ENCODE assay signal across 30 cellular contexts in genomic region chr2:219490186-219490585, GRCh38. TPM values are rescaled to one million over a fixed set of nuclear protein-coding genes. Genes with fewer than 3 reads are reported as not detected.
DNase-seq lines count a peak whose midpoint lies in the region; ATAC-seq, FAIRE-seq and TF ChIP-seq lines count a peak whose summit lies in the region.
"Had no signal": no experiment of that assay in that cellular context is flagged by ENCODE, and none has a peak within 500 bp of the region (broad histone marks: within the 10 kb centered on the region; RNA-seq: fewer than 3 reads in every experiment).

No MANE protein-coding gene starts in this region.

- H3K79me2 ChIP-seq in H1 (ENCODE audit: control insufficient read depth in 1 of 2, insufficient read depth in 2 of 2, low read length in 2 of 2) (no peaks in the 10 kb centered on the region), neural progenitor cell (ENCODE audit: low read depth) (no peaks in the 10 kb centered on the region)

- TF ChIP-seq POLR2A in H1 (IDR thresholded peaks at IDR 0.05; ENCODE audit: control extremely low read depth in 1 of 2, low read depth in 2 of 2, low read length in 2 of 2), result no peak

- FAIRE-seq in H1 (lab: Jason Lieb, UNC), result no peak
- FAIRE-seq: RCC 7860 had no signal

- no peaks in the 10 kb centered on the region for H3K9me3 ChIP-seq in BE2C
- no peaks in the 10 kb centered on the region for H3K9me3 ChIP-seq in H1 (ENCODE audit: insufficient read depth in 2 of 2, low read depth in 1 of 2, low read length in 1 of 2)
- H3K9me3 ChIP-seq in neural progenitor cell (ENCODE audit: low read depth), result no peaks in the 10 kb centered on the region
- H3K9me3 ChIP-seq: adrenal gland, breast epithelium, SJSA1, spleen had no signal

- no peak overlapping the region for H2AK5ac ChIP-seq in H1 (ENCODE audit: low read depth, low read length)

- no peak overlapping the region for H4K91ac ChIP-seq in H1 (replicated peaks; ENCODE audit: insufficient read length, low read length)

- H3K14ac ChIP-seq in H1 (ENCODE audit: insufficient read length), result no peak overlapping the region

- peaks cover 22% of the 10 kb centered on the region for H3K4me1 Mint-ChIP-seq in neural progenitor cell

- H2BK5ac ChIP-seq in H1 (ENCODE audit: low read depth, low read length), result no peak overlapping the region

- no peak for TF ChIP-seq EP300 in H1 (IDR thresholded peaks at IDR 0.05; ENCODE audit: borderline replicate concordance in 1 of 2, low read depth in 2 of 2, low read length in 2 of 2)

- H4K8ac ChIP-seq in H1 (ENCODE audit: extremely low read depth, insufficient read depth, low read length), result no peak overlapping the region

- H3K23me2 ChIP-seq in H1 (ENCODE audit: low read depth, low read length), result no peaks in the 10 kb centered on the region

- H3K4me1 ChIP-seq in BE2C (peaks cover 6% of the 10 kb centered on the region), H1 (replicated peaks in 1 of 4; ENCODE audit: control insufficient read depth in 3 of 4, insufficient read depth in 4 of 4, low read length in 3 of 4) (peaks cover 6 to 30% (median 22%) of the 10 kb centered on the region in 4 experiments), neural progenitor cell (peaks cover 15% of the 10 kb centered on the region)
- H3K4me1 ChIP-seq: adrenal gland, breast epithelium, SJSA1 had no signal

- no peak overlapping the region for H2BK15ac ChIP-seq in H1 (ENCODE audit: low read length)

- no peak overlapping the region for H3K4ac ChIP-seq in H1 (replicated peaks; ENCODE audit: insufficient read length, low read depth, low read length)

- no peaks in the 10 kb centered on the region for H3K36me3 Mint-ChIP-seq in neural progenitor cell
- H3K36me3 Mint-ChIP-seq: naive B cell had no signal

- peak; percentile 20; the same call in 1 of the 2 replicates for TF ChIP-seq CTCF in BE2C (IDR thresholded peaks at IDR 0.05; ENCODE audit: low read depth, low read length)
- TF ChIP-seq CTCF in HFF-Myc (IDR thresholded peaks at IDR 0.05; ENCODE audit: low read depth, low read length, missing control alignments), result peak; percentile 13
- peak in 2 of 3 experiments; percentile 65 to 74; a peak in 3 of 4 replicates for TF ChIP-seq CTCF in H1 (IDR thresholded peaks at IDR 0.05; ENCODE audit: control extremely low read depth in 1 of 3, insufficient read depth in 1 of 3, low read depth in 1 of 3, low read length in 3 of 3)
- TF ChIP-seq CTCF in neural progenitor cell (IDR thresholded peaks at IDR 0.05), result peak; percentile 33

- H3K79me1 ChIP-seq in H1 (ENCODE audit: low read depth, low read length), result no peaks in the 10 kb centered on the region

- no peak overlapping the region for H2BK20ac ChIP-seq in H1 (ENCODE audit: low read length)

- peaks cover 27% of the 10 kb centered on the region for H3K27me3 Mint-ChIP-seq in neural progenitor cell (ENCODE audit: insufficient read depth, low read depth)

- no peak overlapping the region for H2BK12ac ChIP-seq in H1 (ENCODE audit: low read depth, low read length)

- CTCF ChIA-PET in H1 (lab: Charles Lee; ENCODE audit: partially characterized antibody), result interaction anchor here (1.2 to 113.1 kb wide), 4 partner anchors 1 to 94 kb away, joined by 3 to 7248 read pairs (median 3642); partner anchors contain the start of genes ASIC4, CHPF, DES and GMPPA

- H3K4me2 ChIP-seq in H1 (ENCODE audit: insufficient read depth in 1 of 2, low read depth in 2 of 2, low read length in 2 of 2), result no peak overlapping the region
- no peak overlapping the region for H3K4me2 ChIP-seq in neural progenitor cell

- H3K4me3 ChIP-seq in BE2C (ENCODE audit: low read depth, low read length) (no peak overlapping the region), HFF-Myc (replicated peaks; ENCODE audit: low read depth, low read length) (no peak overlapping the region), H1 (ENCODE audit: extremely low read depth in 1 of 4, insufficient read depth in 2 of 4, low read depth in 3 of 4, low read length in 4 of 4) (no peak overlapping the region), neural progenitor cell (no peak overlapping the region)
- H3K4me3 ChIP-seq: adrenal gland, breast epithelium, SJSA1, spleen had no signal

- no peak overlapping the region for H3K18ac ChIP-seq in H1 (ENCODE audit: extremely low read depth, low read length)

- no peak overlapping the region for H3K27ac Mint-ChIP-seq in neural progenitor cell
- H3K27ac Mint-ChIP-seq: activated CD4-positive, alpha-beta T cell treated with anti-CD3 and anti-CD28 coated beads for 36 hours; activated T-cell treated with anti-CD3 and anti-CD28 coated beads, Interleukin-2, amount 50 U/mL, for 24 hours; naive B cell; T-helper 1 cell treated with Interleukin-12 subunit alpha and Interleukin-12 subunit beta and Interleukin-4 antibody, amounts not matched to agents 30 μg/mL and 1 μg/mL, for 36 hours had no signal

- H3K9me3 Mint-ChIP-seq in neural progenitor cell, result no peaks in the 10 kb centered on the region
- H3K9me3 Mint-ChIP-seq: activated T-cell treated with anti-CD3 and anti-CD28 coated beads, Interleukin-2, amount 50 U/mL, for 24 hours; naive B cell; T-helper 1 cell treated with Interleukin-12 subunit alpha and Interleukin-12 subunit beta and Interleukin-4 antibody, amounts not matched to agents 30 μg/mL and 1 μg/mL, for 36 hours had no signal

- H2AFZ ChIP-seq in H1 (ENCODE audit: low read length) (no peak overlapping the region), neural progenitor cell (replicated peaks) (no peak overlapping the region)

- no peak overlapping the region for H3K9ac ChIP-seq in H1 (replicated peaks in 1 of 4; ENCODE audit: extremely low read depth in 1 of 4, low read depth in 3 of 4, low read length in 3 of 4)
- no peak overlapping the region for H3K9ac ChIP-seq in neural progenitor cell

- POLR2A ChIA-PET in H1 (lab: Charles Lee; ENCODE audit: partially characterized antibody), result interaction anchor here (1.0 to 19.9 kb wide), 10 partner anchors 9 to 62 kb away, joined by 3 to 216 read pairs (median 4); partner anchors contain the start of genes ASIC4 and GMPPA

- no peak overlapping the region for H2BK120ac ChIP-seq in H1 (replicated peaks; ENCODE audit: low read depth, low read length)

- H3K27ac ChIP-seq in H1 (ENCODE audit: low read depth, low read length) (no peak overlapping the region), neural progenitor cell (no peak overlapping the region)
- H3K27ac ChIP-seq: adrenal gland, breast epithelium, C4-2B, SJSA1, spleen had no signal

- no peak overlapping the region for H4K5ac ChIP-seq in H1 (ENCODE audit: insufficient read length, low read depth, low read length)

- no peak overlapping the region for H3K23ac ChIP-seq in H1 (ENCODE audit: insufficient read length)

- no peak for ATAC-seq in stimulated activated naive CD8-positive, alpha-beta T cell treated with anti-CD3 and anti-CD28 coated beads, Interleukin-15, Interleukin-2, amounts not matched to agents 100 U/mL and 50 U/mL, for 24 hours
- no peak for ATAC-seq in GM21526 (IDR thresholded peaks at IDR 0.05; ENCODE audit: low FRiP score, unreplicated experiment)
- ATAC-seq: activated CD4-positive, alpha-beta T cell treated with anti-CD3 and anti-CD28 coated beads for 36 hours had no signal

- no peak overlapping the region for H3K56ac ChIP-seq in H1 (replicated peaks; ENCODE audit: insufficient read length, low read depth, low read length)

- H3K27me3 ChIP-seq in BE2C (no peaks in the 10 kb centered on the region), H1 (replicated peaks in 1 of 4; ENCODE audit: control insufficient read depth in 3 of 4, extremely low read depth in 1 of 4, insufficient read depth in 3 of 4, low read length in 3 of 4) (peaks cover 6 to 32% (median 21%) of the 10 kb centered on the region in 4 experiments), neural progenitor cell (peaks cover 75% of the 10 kb centered on the region)

- TF ChIP-seq RAD21 in H1 (IDR thresholded peaks at IDR 0.05 in 1 of 2, conservative IDR thresholded peaks at IDR 0.05 in 1 of 2; ENCODE audit: low read depth in 2 of 2, low read length in 2 of 2), result peak; percentile 32 to 52

- H3K36me3 ChIP-seq in BE2C (peaks cover 3% of the 10 kb centered on the region), H1 (ENCODE audit: control insufficient read depth in 2 of 4, insufficient read depth in 4 of 4, low read length in 3 of 4) (no peaks in the 10 kb centered on the region), neural progenitor cell (no peaks in the 10 kb centered on the region)
- H3K36me3 ChIP-seq: adrenal gland, breast epithelium, SJSA1, spleen had no signal

- 92% methylated on average over 23 of the region's 23 CpGs; no CpG with 5 or more reads in 1 of the 2 experiments for WGBS in H1 (ENCODE audit: extremely low coverage in 1 of 2, insufficient coverage in 1 of 2, insufficient read length in 1 of 2, insufficient replicate concordance in 2 of 2, low coverage in 1 of 2, low lambda C conversion rate in 2 of 2, missing lambda C conversion rate in 1 of 2), 2 experiments

- DNase-seq in BE2C (no peak), HFF-Myc (ENCODE audit: extremely low read depth, low read depth) (no peak), H1 (ENCODE audit: low read depth in 1 of 2, low spot score in 2 of 2) (no peak), neural progenitor cell (ENCODE audit: low spot score) (no peak), NCI-H2171 (lab: John Stamatoyannopoulos, UW) (no peak)
- DNase-seq in stimulated activated naive CD8-positive, alpha-beta T cell treated with anti-CD3 and anti-CD28 coated beads, Interleukin-15, Interleukin-2, amounts not matched to agents 100 U/mL and 50 U/mL, for 24 hours, result no peak
- DNase-seq in stimulated activated CD4-positive, alpha-beta T cell treated with anti-CD3 and anti-CD28 coated beads, Interleukin-2, amount 100 ng/mL, for 48 hours, result no peak
- DNase-seq: activated CD4-positive, alpha-beta T cell treated with anti-CD3 and anti-CD28 coated beads for 36 hours; activated CD8-positive, alpha-beta memory T cell treated with anti-CD3 and anti-CD28 coated beads for 24 hours; activated naive CD4-positive, alpha-beta T cell; activated T-cell treated with anti-CD3 and anti-CD28 coated beads, Interleukin-2, amount 50 U/mL, for 24 hours; adrenal gland; cortex of kidney; head of caudate nucleus; KG1; mesenchymal stem cell; MM.1S; naive B cell; NCI-H1417; spleen; stimulated activated CD4-positive, alpha-beta T cell treated with anti-CD3 and anti-CD28 coated beads, Interleukin-4, amount 100 ng/mL, for 4 hours; stimulated activated naive CD4-positive, alpha-beta T cell had no signal

- peaks cover 17% of the 10 kb centered on the region for H3F3A ChIP-seq in neural progenitor cell (ENCODE audit: low read depth)

- H3K4me3 Mint-ChIP-seq in neural progenitor cell, result no peak overlapping the region
- H3K4me3 Mint-ChIP-seq: activated CD4-positive, alpha-beta T cell treated with anti-CD3 and anti-CD28 coated beads for 36 hours; activated T-cell treated with anti-CD3 and anti-CD28 coated beads, Interleukin-2, amount 50 U/mL, for 24 hours; naive B cell; T-helper 1 cell treated with Interleukin-12 subunit alpha and Interleukin-12 subunit beta and Interleukin-4 antibody, amounts not matched to agents 30 μg/mL and 1 μg/mL, for 36 hours had no signal

- H4K20me1 ChIP-seq in H1 (replicated peaks in 1 of 2; ENCODE audit: control insufficient read depth in 1 of 2, insufficient read depth in 2 of 2, low read length in 2 of 2), result no peaks in the 10 kb centered on the region
- H4K20me1 ChIP-seq in neural progenitor cell (ENCODE audit: low read depth), result peaks cover 15% of the 10 kb centered on the region

RNA-seq across cellular contexts. Expression of gene GMPPA, which starts 8.5 kb away (rescaled TPM):
- 93.8 TPM for polyA plus RNA-seq in BE2C (2012; ENCODE audit: insufficient read depth, insufficient read length, low read depth)
- 34.3 and 35.3 TPM in 2 replicates for total RNA-seq in H1 (2021; fragmentation: NEBNext Ultra II Directional; extraction: Animal tissue kit (Norgen Biotek cat#: 25700))
- 98.8 and 101 TPM in 2 replicates for polyA plus RNA-seq in H1 (2011; rRNA removed)
- polyA plus RNA-seq in H1 (2011; cell fraction: cytosol; rRNA removed), result 59.0 TPM
- polyA plus RNA-seq in H1 (2011; cell fraction: nucleus; rRNA removed), result 133 TPM
- 32.8 to 43.7 TPM (median 41.5 TPM) in 4 replicates for polyA plus RNA-seq in H1 (2012, experiment 1 of 2)
- 53.9 TPM for polyA plus RNA-seq in H1 (2012, experiment 2 of 2)
- polyA plus RNA-seq in H1 (2013, experiment 1 of 2), result 32.4 TPM
- 31.6 TPM for polyA plus RNA-seq in H1 (2013, experiment 2 of 2)
- 67.3 and 79.3 TPM in 2 replicates for polyA minus RNA-seq in H1 (2011; rRNA and poly(A)+ RNA removed)
- polyA minus RNA-seq in H1 (2011; cell fraction: cytosol; rRNA and poly(A)+ RNA removed), result 24.6 TPM
- 26.1 TPM for polyA minus RNA-seq in H1 (2011; cell fraction: nucleus; rRNA and poly(A)+ RNA removed)
- 23.8 and 49.3 TPM in 2 replicates for total RNA-seq in neural progenitor cell (ENCODE audit: low replicate concordance)

RNA-seq across cellular contexts. Expression of gene ASIC4, which starts 24.1 kb away (rescaled TPM):
- 116 TPM for polyA plus RNA-seq in BE2C (2012; ENCODE audit: insufficient read depth, insufficient read length, low read depth)
- 0.19 and 0.22 TPM in 2 replicates for total RNA-seq in H1 (2021; fragmentation: NEBNext Ultra II Directional; extraction: Animal tissue kit (Norgen Biotek cat#: 25700))
- polyA plus RNA-seq in H1 (2011; rRNA removed), result 0.12 and 0.30 TPM in 2 replicates
- polyA plus RNA-seq in H1 (2011; cell fraction: cytosol; rRNA removed), result 0.18 TPM
- 0.96 TPM for polyA plus RNA-seq in H1 (2011; cell fraction: nucleus; rRNA removed)
- 0.11 to 0.42 TPM (median 0.36 TPM) in 3 of 4 replicates, not detected in the other for polyA plus RNA-seq in H1 (2012, experiment 1 of 2)
- 0.05 TPM for polyA plus RNA-seq in H1 (2012, experiment 2 of 2)
- 0.06 TPM for polyA plus RNA-seq in H1 (2013, experiment 1 of 2)
- polyA plus RNA-seq in H1 (2013, experiment 2 of 2), result 0.13 TPM
- 0.12 and 0.22 TPM in 2 replicates for polyA minus RNA-seq in H1 (2011; rRNA and poly(A)+ RNA removed)
- not detected for polyA minus RNA-seq in H1 (2011; cell fraction: cytosol; rRNA and poly(A)+ RNA removed)
- 0.50 TPM for polyA minus RNA-seq in H1 (2011; cell fraction: nucleus; rRNA and poly(A)+ RNA removed)
- total RNA-seq in neural progenitor cell (ENCODE audit: low replicate concordance), result 0.26 and 2.4 TPM in 2 replicates
- total RNA-seq: activated CD4-positive, alpha-beta T cell treated with anti-CD3 and anti-CD28 coated beads for 36 hours; renal cortical epithelial cell; SJSA1 had no signal
- polyA plus RNA-seq: AG04450 had no signal

RNA-seq across cellular contexts. Expression of gene CHPF, which starts 53.4 kb away (rescaled TPM):
- polyA plus RNA-seq in BE2C (2012; ENCODE audit: insufficient read depth, insufficient read length, low read depth), result 304 TPM
- total RNA-seq in H1 (2021; fragmentation: NEBNext Ultra II Directional; extraction: Animal tissue kit (Norgen Biotek cat#: 25700)), result 62.9 and 68.1 TPM in 2 replicates
- polyA plus RNA-seq in H1 (2011; rRNA removed), result 67.3 and 103 TPM in 2 replicates
- 61.7 TPM for polyA plus RNA-seq in H1 (2011; cell fraction: cytosol; rRNA removed)
- 76.8 TPM for polyA plus RNA-seq in H1 (2011; cell fraction: nucleus; rRNA removed)
- polyA plus RNA-seq in H1 (2012, experiment 1 of 2), result 33.7 to 59.5 TPM (median 55.7 TPM) in 4 replicates
- polyA plus RNA-seq in H1 (2012, experiment 2 of 2), result 62.7 TPM
- 107 TPM for polyA plus RNA-seq in H1 (2013, experiment 1 of 2)
- polyA plus RNA-seq in H1 (2013, experiment 2 of 2), result 107 TPM
- 17.3 and 20.9 TPM in 2 replicates for polyA minus RNA-seq in H1 (2011; rRNA and poly(A)+ RNA removed)
- 62.2 TPM for polyA minus RNA-seq in H1 (2011; cell fraction: cytosol; rRNA and poly(A)+ RNA removed)
- 38.8 TPM for polyA minus RNA-seq in H1 (2011; cell fraction: nucleus; rRNA and poly(A)+ RNA removed)
- total RNA-seq in neural progenitor cell (ENCODE audit: low replicate concordance), result 6.7 and 27.7 TPM in 2 replicates

RNA-seq across cellular contexts. Expression of gene TMEM198, which starts 53.6 kb away (rescaled TPM):
- polyA plus RNA-seq in BE2C (2012; ENCODE audit: insufficient read depth, insufficient read length, low read depth), result 110 TPM
- 10.2 and 11.0 TPM in 2 replicates for total RNA-seq in H1 (2021; fragmentation: NEBNext Ultra II Directional; extraction: Animal tissue kit (Norgen Biotek cat#: 25700))
- polyA plus RNA-seq in H1 (2011; rRNA removed), result 10.4 and 15.4 TPM in 2 replicates
- polyA plus RNA-seq in H1 (2011; cell fraction: cytosol; rRNA removed), result 10.0 TPM
- polyA plus RNA-seq in H1 (2011; cell fraction: nucleus; rRNA removed), result 19.0 TPM
- 7.6 to 11.7 TPM (median 9.4 TPM) in 4 replicates for polyA plus RNA-seq in H1 (2012, experiment 1 of 2)
- polyA plus RNA-seq in H1 (2012, experiment 2 of 2), result 13.6 TPM
- 8.4 TPM for polyA plus RNA-seq in H1 (2013, experiment 1 of 2)
- polyA plus RNA-seq in H1 (2013, experiment 2 of 2), result 8.2 TPM
- polyA minus RNA-seq in H1 (2011; rRNA and poly(A)+ RNA removed), result 4.3 and 6.1 TPM in 2 replicates
- polyA minus RNA-seq in H1 (2011; cell fraction: cytosol; rRNA and poly(A)+ RNA removed), result 7.5 TPM
- polyA minus RNA-seq in H1 (2011; cell fraction: nucleus; rRNA and poly(A)+ RNA removed), result 5.6 TPM
- total RNA-seq in neural progenitor cell (ENCODE audit: low replicate concordance), result 0.79 and 2.3 TPM in 2 replicates

RNA-seq across cellular contexts. Expression of gene SPEG, which starts 55.5 kb away (rescaled TPM):
- polyA plus RNA-seq in BE2C (2012; ENCODE audit: insufficient read depth, insufficient read length, low read depth), result 269 TPM
- 32.0 and 36.7 TPM in 2 replicates for total RNA-seq in H1 (2021; fragmentation: NEBNext Ultra II Directional; extraction: Animal tissue kit (Norgen Biotek cat#: 25700))
- 19.9 and 37.1 TPM in 2 replicates for polyA plus RNA-seq in H1 (2011; rRNA removed)
- 41.0 TPM for polyA plus RNA-seq in H1 (2011; cell fraction: cytosol; rRNA removed)
- 98.6 TPM for polyA plus RNA-seq in H1 (2011; cell fraction: nucleus; rRNA removed)
- polyA plus RNA-seq in H1 (2012, experiment 1 of 2), result 20.0 to 41.3 TPM (median 36.9 TPM) in 4 replicates
- 18.5 TPM for polyA plus RNA-seq in H1 (2012, experiment 2 of 2)
- 41.2 TPM for polyA plus RNA-seq in H1 (2013, experiment 1 of 2)
- polyA plus RNA-seq in H1 (2013, experiment 2 of 2), result 36.3 TPM
- polyA minus RNA-seq in H1 (2011; rRNA and poly(A)+ RNA removed), result 7.1 and 12.4 TPM in 2 replicates
- 13.4 TPM for polyA minus RNA-seq in H1 (2011; cell fraction: cytosol; rRNA and poly(A)+ RNA removed)
- polyA minus RNA-seq in H1 (2011; cell fraction: nucleus; rRNA and poly(A)+ RNA removed), result 39.5 TPM
- 5.6 and 18.4 TPM in 2 replicates for total RNA-seq in neural progenitor cell (ENCODE audit: low replicate concordance)

Comparison
In these comparisons a context has a peak if more than half of its experiments do, and no peak if none do; other contexts are left out.
1. CTCF ChIP-seq: peak in every context shown above with its lines; median percentile 70 in H1; 33 in neural progenitor cell; 20 in BE2C; 13 in HFF-Myc.